In genomic region chr1:27359822-27360158, GRCh38 we compare ENCODE assay signal across 14 cellular contexts. TPM values are rescaled to one million over a fixed set of nuclear protein-coding genes. Genes with fewer than 3 reads are reported as not detected.
DNase-seq lines count a peak whose midpoint lies in the region; ATAC-seq lines count a peak whose summit lies in the region.
"Had no signal": no experiment of that assay in that cellular context is flagged by ENCODE, and none has a peak within 500 bp of the region (broad histone marks: within the 10 kb centered on the region; RNA-seq: fewer than 3 reads in every experiment).

No MANE protein-coding gene starts in this region.

- H3K27ac Mint-ChIP-seq in activated naive CD4-positive, alpha-beta T cell treated with anti-CD3 and anti-CD28 coated beads, Interleukin-2, amount 50 U/mL, for 24 hours, result peak overlapping the region; percentile 26
- H3K27ac Mint-ChIP-seq in activated naive CD4-positive, alpha-beta T cell treated with anti-CD3 and anti-CD28 coated beads, Interleukin-2, amount 50 U/mL, for 72 hours, result no peak overlapping the region
- peak overlapping the region; percentile 59 for H3K27ac Mint-ChIP-seq in activated CD4-positive, alpha-beta memory T cell treated with anti-CD3 and anti-CD28 coated beads, Interleukin-2, amount 10 ng/mL, durations not matched to agents 7 days and 5 days
- peak overlapping the region; percentile 42 for H3K27ac Mint-ChIP-seq in stimulated activated naive B cell treated with anti-CD40 and anti-IgM and Interleukin-4, amounts not matched to agents 10 μg/mL and 1 μg/mL and 100 μg/mL, for 72 hours

- no peaks in the 10 kb centered on the region for H3K9me3 Mint-ChIP-seq in activated naive CD4-positive, alpha-beta T cell treated with anti-CD3 and anti-CD28 coated beads, Interleukin-2, amount 50 U/mL, for 24 hours
- no peaks in the 10 kb centered on the region for H3K9me3 Mint-ChIP-seq in activated naive CD4-positive, alpha-beta T cell treated with anti-CD3 and anti-CD28 coated beads, Interleukin-2, amount 50 U/mL, for 72 hours
- H3K9me3 Mint-ChIP-seq in activated CD4-positive, alpha-beta memory T cell treated with anti-CD3 and anti-CD28 coated beads, Interleukin-2, amount 10 ng/mL, durations not matched to agents 7 days and 5 days, result no peaks in the 10 kb centered on the region
- no peaks in the 10 kb centered on the region for H3K9me3 Mint-ChIP-seq in stimulated activated naive B cell treated with anti-CD40 and anti-IgM and Interleukin-4, amounts not matched to agents 10 μg/mL and 1 μg/mL and 100 μg/mL, for 72 hours

- ATAC-seq in activated naive CD4-positive, alpha-beta T cell treated with anti-CD3 and anti-CD28 coated beads, Interleukin-2, amount 50 U/mL, for 72 hours, result no peak
- peak; percentile 20 to 26 for ATAC-seq in stimulated activated naive B cell treated with anti-CD40 and anti-IgM and Interleukin-4, amounts not matched to agents 10 μg/mL and 1 μg/mL and 100 μg/mL, for 72 hours (replicated peaks)
- no peak for ATAC-seq in HG02642 (IDR thresholded peaks at IDR 0.05; ENCODE audit: poor library complexity, unreplicated experiment)
- ATAC-seq: left colon had no signal

- H3K4me3 ChIP-seq in iPS-11a (ENCODE audit: low read depth, low read length), result peak overlapping the region; percentile 21

- POLR2A ChIA-PET in activated CD4-positive, alpha-beta memory T cell treated with anti-CD3 and anti-CD28 coated beads, Interleukin-2, amount 10 ng/mL, durations not matched to agents 7 days and 5 days (lab: Charles Lee), result interaction anchor here (1.2 kb wide), 1 partner anchor 18 kb away, joined by 4 read pairs; the partner anchor contains the start of gene SYTL1

- CTCF ChIA-PET in activated CD4-positive, alpha-beta memory T cell treated with anti-CD3 and anti-CD28 coated beads, Interleukin-2, amount 10 ng/mL, durations not matched to agents 7 days and 5 days (lab: Charles Lee), result interaction anchor here (1.2 to 1.9 kb wide), 2 partner anchors 11 to 27 kb away, joined by 4 read pairs; no protein-coding TSS in a partner anchor

- H3K4me1 Mint-ChIP-seq in activated naive CD4-positive, alpha-beta T cell treated with anti-CD3 and anti-CD28 coated beads, Interleukin-2, amount 50 U/mL, for 24 hours, result peaks cover 45% of the 10 kb centered on the region
- H3K4me1 Mint-ChIP-seq in activated CD4-positive, alpha-beta memory T cell treated with anti-CD3 and anti-CD28 coated beads, Interleukin-2, amount 10 ng/mL, durations not matched to agents 7 days and 5 days, result peaks cover 53% of the 10 kb centered on the region
- H3K4me1 Mint-ChIP-seq in stimulated activated naive B cell treated with anti-CD40 and anti-IgM and Interleukin-4, amounts not matched to agents 10 μg/mL and 1 μg/mL and 100 μg/mL, for 72 hours, result peaks cover 51 to 59% of the 10 kb centered on the region in 2 donors

- H3K27me3 Mint-ChIP-seq in activated naive CD4-positive, alpha-beta T cell treated with anti-CD3 and anti-CD28 coated beads, Interleukin-2, amount 50 U/mL, for 24 hours, result no peaks in the 10 kb centered on the region
- H3K27me3 Mint-ChIP-seq in activated CD4-positive, alpha-beta memory T cell treated with anti-CD3 and anti-CD28 coated beads, Interleukin-2, amount 10 ng/mL, durations not matched to agents 7 days and 5 days, result peaks cover 8% of the 10 kb centered on the region
- H3K27me3 Mint-ChIP-seq in stimulated activated naive B cell treated with anti-CD40 and anti-IgM and Interleukin-4, amounts not matched to agents 10 μg/mL and 1 μg/mL and 100 μg/mL, for 72 hours, result no peaks in the 10 kb centered on the region

- H3K4me3 Mint-ChIP-seq in activated naive CD4-positive, alpha-beta T cell treated with anti-CD3 and anti-CD28 coated beads, Interleukin-2, amount 50 U/mL, for 24 hours, result peak overlapping the region; percentile 77
- H3K4me3 Mint-ChIP-seq in activated CD4-positive, alpha-beta memory T cell treated with anti-CD3 and anti-CD28 coated beads, Interleukin-2, amount 10 ng/mL, durations not matched to agents 7 days and 5 days, result peak overlapping the region; percentile 62
- peak overlapping the region; percentile 67 to 79 for H3K4me3 Mint-ChIP-seq in stimulated activated naive B cell treated with anti-CD40 and anti-IgM and Interleukin-4, amounts not matched to agents 10 μg/mL and 1 μg/mL and 100 μg/mL, for 72 hours

- DNase-seq in activated naive CD4-positive, alpha-beta T cell treated with anti-CD3 and anti-CD28 coated beads, Interleukin-2, amount 50 U/mL, for 72 hours (ENCODE audit: low spot score in 2 of 2), result no peak
- no peak for DNase-seq in activated CD4-positive, alpha-beta memory T cell treated with anti-CD3 and anti-CD28 coated beads, Interleukin-2, amount 10 ng/mL, durations not matched to agents 7 days and 5 days
- no peak for DNase-seq in stimulated activated naive B cell treated with anti-CD40 and anti-IgM and Interleukin-4, amounts not matched to agents 10 μg/mL and 1 μg/mL and 100 μg/mL, for 72 hours
- DNase-seq in stimulated activated CD4-positive, alpha-beta T cell treated with anti-CD3 and anti-CD28 coated beads, Interleukin-2, amount 100 ng/mL, for 48 hours, result no peak
- DNase-seq in kidney tubule cell (ENCODE audit: low spot score), result no peak
- DNase-seq: GDM1, SW 1271 had no signal

- no peaks in the 10 kb centered on the region for H3K36me3 Mint-ChIP-seq in activated naive CD4-positive, alpha-beta T cell treated with anti-CD3 and anti-CD28 coated beads, Interleukin-2, amount 50 U/mL, for 24 hours
- no peaks in the 10 kb centered on the region for H3K36me3 Mint-ChIP-seq in activated naive CD4-positive, alpha-beta T cell treated with anti-CD3 and anti-CD28 coated beads, Interleukin-2, amount 50 U/mL, for 72 hours
- H3K36me3 Mint-ChIP-seq in activated CD4-positive, alpha-beta memory T cell treated with anti-CD3 and anti-CD28 coated beads, Interleukin-2, amount 10 ng/mL, durations not matched to agents 7 days and 5 days (ENCODE audit: low read depth), result no peaks in the 10 kb centered on the region
- H3K36me3 Mint-ChIP-seq in stimulated activated naive B cell treated with anti-CD40 and anti-IgM and Interleukin-4, amounts not matched to agents 10 μg/mL and 1 μg/mL and 100 μg/mL, for 72 hours, result peaks cover 0 to 1% of the 10 kb centered on the region in 2 donors

RNA-seq across cellular contexts. Expression of gene MAP3K6, which starts 7.0 kb away (rescaled TPM):
- total RNA-seq in activated naive CD4-positive, alpha-beta T cell treated with anti-CD3 and anti-CD28 coated beads, Interleukin-2, amount 50 U/mL, for 72 hours, result 10 to 100 TPM in 1 of 2 donors, 1 to 10 TPM in 1; 5.5 to 14.7 TPM
- 10 to 100 TPM; 10.5 to 11.1 TPM for total RNA-seq in activated CD4-positive, alpha-beta memory T cell treated with anti-CD3 and anti-CD28 coated beads, Interleukin-2, amount 10 ng/mL, durations not matched to agents 7 days and 5 days

RNA-seq across cellular contexts. Expression of gene FCN3, which starts 14.8 kb away (rescaled TPM):
- total RNA-seq in activated naive CD4-positive, alpha-beta T cell treated with anti-CD3 and anti-CD28 coated beads, Interleukin-2, amount 50 U/mL, for 72 hours, result not detected
- not detected for total RNA-seq in activated CD4-positive, alpha-beta memory T cell treated with anti-CD3 and anti-CD28 coated beads, Interleukin-2, amount 10 ng/mL, durations not matched to agents 7 days and 5 days
- total RNA-seq: activated CD8-positive, alpha-beta memory T cell treated with anti-CD3 and anti-CD28 coated beads for 36 hours; fibroblast of lung had no signal

RNA-seq across cellular contexts. Expression of gene SYTL1, which starts 18.0 kb away (rescaled TPM):
- total RNA-seq in activated naive CD4-positive, alpha-beta T cell treated with anti-CD3 and anti-CD28 coated beads, Interleukin-2, amount 50 U/mL, for 72 hours, result 10 to 100 TPM; 15.6 to 35.1 TPM
- 100 to 1,000 TPM; 124 to 136 TPM for total RNA-seq in activated CD4-positive, alpha-beta memory T cell treated with anti-CD3 and anti-CD28 coated beads, Interleukin-2, amount 10 ng/mL, durations not matched to agents 7 days and 5 days

RNA-seq across cellular contexts. Expression of gene CD164L2, which starts 23.3 kb away (rescaled TPM):
- total RNA-seq in activated naive CD4-positive, alpha-beta T cell treated with anti-CD3 and anti-CD28 coated beads, Interleukin-2, amount 50 U/mL, for 72 hours, result not detected
- total RNA-seq in activated CD4-positive, alpha-beta memory T cell treated with anti-CD3 and anti-CD28 coated beads, Interleukin-2, amount 10 ng/mL, durations not matched to agents 7 days and 5 days, result not detected
- total RNA-seq: activated CD8-positive, alpha-beta memory T cell treated with anti-CD3 and anti-CD28 coated beads for 36 hours; fibroblast of lung; temporal lobe had no signal

RNA-seq across cellular contexts. Expression of gene GPR3, which starts 32.6 kb away (rescaled TPM):
- under 1 TPM; 0.25 to 0.72 TPM for total RNA-seq in activated naive CD4-positive, alpha-beta T cell treated with anti-CD3 and anti-CD28 coated beads, Interleukin-2, amount 50 U/mL, for 72 hours
- total RNA-seq in activated CD4-positive, alpha-beta memory T cell treated with anti-CD3 and anti-CD28 coated beads, Interleukin-2, amount 10 ng/mL, durations not matched to agents 7 days and 5 days, result under 1 TPM; 0.58 to 0.65 TPM
- total RNA-seq: left colon had no signal

Comparison
In these comparisons a context has a peak if more than half of its experiments do, and no peak if none do; other contexts are left out.
1. H3K27ac Mint-ChIP-seq: peak in activated naive CD4-positive, alpha-beta T cell treated with anti-CD3 and anti-CD28 coated beads, Interleukin-2, amount 50 U/mL, for 24 hours (single experiment), activated CD4-positive, alpha-beta memory T cell treated with anti-CD3 and anti-CD28 coated beads, Interleukin-2, amount 10 ng/mL, durations not matched to agents 7 days and 5 days (single experiment) and stimulated activated naive B cell treated with anti-CD40 and anti-IgM and Interleukin-4, amounts not matched to agents 10 μg/mL and 1 μg/mL and 100 μg/mL, for 72 hours (single experiment); none in activated naive CD4-positive, alpha-beta T cell treated with anti-CD3 and anti-CD28 coated beads, Interleukin-2, amount 50 U/mL, for 72 hours (0 of 2).
2. ATAC-seq: peak in stimulated activated naive B cell treated with anti-CD40 and anti-IgM and Interleukin-4, amounts not matched to agents 10 μg/mL and 1 μg/mL and 100 μg/mL, for 72 hours (2 of 2); none in activated naive CD4-positive, alpha-beta T cell treated with anti-CD3 and anti-CD28 coated beads, Interleukin-2, amount 50 U/mL, for 72 hours (0 of 2) and HG02642 (single experiment).
3. Peak in every context shown above with its lines, with median percentiles within 50 percentile points of each other: H3K4me3 Mint-ChIP-seq.